In genomic region chr6:169723200-169723909, GRCh38 we compare ENCODE assay signal across 1 cellular context.
TF ChIP-seq lines count a peak whose summit lies in the region.

No MANE protein-coding gene starts in this region.

TF ChIP-seq in HEK293, 187 proteins besides CTCF, POLR2A, EP300 and RAD21 (continued from another document and continues in another):
- TF ChIP-seq KLF17 (tag by site-specific recombination; IDR thresholded peaks at IDR 0.05): 0 out of 2 replicates have a peak, but pooled peaks have one; percentile 17
- TF ChIP-seq ZNF155 (tag by site-specific recombination; IDR thresholded peaks at IDR 0.05): no peak
- no peak for TF ChIP-seq GFI1B (tag by site-specific recombination; IDR thresholded peaks at IDR 0.05)
- no peak for TF ChIP-seq ZNF629 (tag by site-specific recombination; IDR thresholded peaks at IDR 0.05)
- no peak for TF ChIP-seq ZNF777 (tag by site-specific recombination; IDR thresholded peaks at IDR 0.05; ENCODE audit: borderline replicate concordance)
- TF ChIP-seq BCL6B (tag by site-specific recombination; IDR thresholded peaks at IDR 0.05): no peak
- TF ChIP-seq, protein P1, sequence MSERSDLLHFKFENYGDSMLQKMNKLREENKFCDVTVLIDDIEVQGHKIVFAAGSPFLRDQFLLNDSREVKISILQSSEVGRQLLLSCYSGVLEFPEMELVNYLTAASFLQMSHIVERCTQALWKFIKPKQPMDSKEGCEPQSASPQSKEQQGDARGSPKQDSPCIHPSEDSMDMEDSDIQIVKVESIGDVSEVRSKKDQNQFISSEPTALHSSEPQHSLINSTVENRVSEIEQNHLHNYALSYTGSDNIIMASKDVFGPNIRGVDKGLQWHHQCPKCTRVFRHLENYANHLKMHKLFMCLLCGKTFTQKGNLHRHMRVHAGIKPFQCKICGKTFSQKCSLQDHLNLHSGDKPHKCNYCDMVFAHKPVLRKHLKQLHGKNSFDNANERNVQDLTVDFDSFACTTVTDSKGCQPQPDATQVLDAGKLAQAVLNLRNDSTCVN (tag by site-specific recombination; optimal IDR thresholded peaks at IDR 0.05): peak; percentile 88
- TF ChIP-seq ZNF266 (tag by site-specific recombination; IDR thresholded peaks at IDR 0.05; ENCODE audit: low read depth): no peak
- no peak for TF ChIP-seq ZNF341 (tag by site-specific recombination; IDR thresholded peaks at IDR 0.05; ENCODE audit: low read depth)
- peak; percentile 25; the same call in 1 of the 2 replicates for TF ChIP-seq ZNF561 (tag by site-specific recombination; IDR thresholded peaks at IDR 0.05; ENCODE audit: borderline replicate concordance)
- no peak for TF ChIP-seq ZNF416 (tag by site-specific recombination; IDR thresholded peaks at IDR 0.05)
- no peak for TF ChIP-seq TSHZ1 (tag by site-specific recombination; IDR thresholded peaks at IDR 0.05; ENCODE audit: borderline replicate concordance)
- no peak for TF ChIP-seq ZNF112 (tag by site-specific recombination; IDR thresholded peaks at IDR 0.05)
- TF ChIP-seq ZNF544 (tag by site-specific recombination; IDR thresholded peaks at IDR 0.05): no peak
- TF ChIP-seq, protein P2, sequence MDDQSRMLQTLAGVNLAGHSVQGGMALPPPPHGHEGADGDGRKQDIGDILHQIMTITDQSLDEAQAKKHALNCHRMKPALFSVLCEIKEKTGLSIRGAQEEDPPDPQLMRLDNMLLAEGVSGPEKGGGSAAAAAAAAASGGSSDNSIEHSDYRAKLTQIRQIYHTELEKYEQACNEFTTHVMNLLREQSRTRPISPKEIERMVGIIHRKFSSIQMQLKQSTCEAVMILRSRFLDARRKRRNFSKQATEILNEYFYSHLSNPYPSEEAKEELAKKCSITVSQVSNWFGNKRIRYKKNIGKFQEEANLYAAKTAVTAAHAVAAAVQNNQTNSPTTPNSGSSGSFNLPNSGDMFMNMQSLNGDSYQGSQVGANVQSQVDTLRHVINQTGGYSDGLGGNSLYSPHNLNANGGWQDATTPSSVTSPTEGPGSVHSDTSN (CRISPR knock-in tag; IDR thresholded peaks at IDR 0.05): peak; percentile 37; the same call in 1 of the 2 replicates
- TF ChIP-seq ZBTB48 (tag by site-specific recombination; IDR thresholded peaks at IDR 0.05): no peak
- TF ChIP-seq SP3 (tag by site-specific recombination; IDR thresholded peaks at IDR 0.05): peak; percentile 33; the same call in 1 of the 2 replicates
- TF ChIP-seq RBAK (tag by site-specific recombination; IDR thresholded peaks at IDR 0.05): no peak
- no peak for TF ChIP-seq ZNF626 (tag by site-specific recombination; IDR thresholded peaks at IDR 0.05)
- TF ChIP-seq ZNF660 (tag by site-specific recombination; IDR thresholded peaks at IDR 0.05): 0 out of 2 replicates have a peak, but pooled peaks have one; percentile 41
- peak; percentile 64; the same call in 1 of the 2 replicates for TF ChIP-seq ZNF664 (tag by site-specific recombination; IDR thresholded peaks at IDR 0.05)
- TF ChIP-seq ZNF366 (tag by site-specific recombination; conservative IDR thresholded peaks at IDR 0.05): no peak
- TF ChIP-seq, protein P3, sequence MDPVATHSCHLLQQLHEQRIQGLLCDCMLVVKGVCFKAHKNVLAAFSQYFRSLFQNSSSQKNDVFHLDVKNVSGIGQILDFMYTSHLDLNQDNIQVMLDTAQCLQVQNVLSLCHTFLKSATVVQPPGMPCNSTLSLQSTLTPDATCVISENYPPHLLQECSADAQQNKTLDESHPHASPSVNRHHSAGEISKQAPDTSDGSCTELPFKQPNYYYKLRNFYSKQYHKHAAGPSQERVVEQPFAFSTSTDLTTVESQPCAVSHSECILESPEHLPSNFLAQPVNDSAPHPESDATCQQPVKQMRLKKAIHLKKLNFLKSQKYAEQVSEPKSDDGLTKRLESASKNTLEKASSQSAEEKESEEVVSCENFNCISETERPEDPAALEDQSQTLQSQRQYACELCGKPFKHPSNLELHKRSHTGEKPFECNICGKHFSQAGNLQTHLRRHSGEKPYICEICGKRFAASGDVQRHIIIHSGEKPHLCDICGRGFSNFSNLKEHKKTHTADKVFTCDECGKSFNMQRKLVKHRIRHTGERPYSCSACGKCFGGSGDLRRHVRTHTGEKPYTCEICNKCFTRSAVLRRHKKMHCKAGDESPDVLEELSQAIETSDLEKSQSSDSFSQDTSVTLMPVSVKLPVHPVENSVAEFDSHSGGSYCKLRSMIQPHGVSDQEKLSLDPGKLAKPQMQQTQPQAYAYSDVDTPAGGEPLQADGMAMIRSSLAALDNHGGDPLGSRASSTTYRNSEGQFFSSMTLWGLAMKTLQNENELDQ (tag by site-specific recombination; IDR thresholded peaks at IDR 0.05; ENCODE audit: low read depth): no peak
- no peak for TF ChIP-seq ZNF354C (tag by site-specific recombination; IDR thresholded peaks at IDR 0.05; ENCODE audit: borderline replicate concordance, low read depth)
- no peak for TF ChIP-seq ZBTB10 (tag by site-specific recombination; IDR thresholded peaks at IDR 0.05)
- TF ChIP-seq YY2 (tag by site-specific recombination; IDR thresholded peaks at IDR 0.05): no peak
- TF ChIP-seq ZNF18 (tag by site-specific recombination; IDR thresholded peaks at IDR 0.05): no peak
- no peak for TF ChIP-seq PRDM10 (tag by site-specific recombination; IDR thresholded peaks at IDR 0.05)
- TF ChIP-seq ZNF610 (tag by site-specific recombination; IDR thresholded peaks at IDR 0.05; ENCODE audit: borderline replicate concordance): no peak
- no peak for TF ChIP-seq ZNF433 (tag by site-specific recombination; IDR thresholded peaks at IDR 0.05; ENCODE audit: low read depth)
- TF ChIP-seq ZNF248 (tag by site-specific recombination; IDR thresholded peaks at IDR 0.05): no peak
- 0 out of 2 replicates have a peak, but pooled peaks have one; percentile 31 for TF ChIP-seq KLF16 (tag by site-specific recombination; IDR thresholded peaks at IDR 0.05)
- TF ChIP-seq SCRT1 (tag by site-specific recombination; IDR thresholded peaks at IDR 0.05; ENCODE audit: borderline replicate concordance): peak; percentile 46; the same call in 1 of the 2 replicates
- no peak for TF ChIP-seq WT1 (tag by site-specific recombination; IDR thresholded peaks at IDR 0.05)
- TF ChIP-seq INSM2 (tag by site-specific recombination; IDR thresholded peaks at IDR 0.05): no peak
